In the genomic region with DNA sequence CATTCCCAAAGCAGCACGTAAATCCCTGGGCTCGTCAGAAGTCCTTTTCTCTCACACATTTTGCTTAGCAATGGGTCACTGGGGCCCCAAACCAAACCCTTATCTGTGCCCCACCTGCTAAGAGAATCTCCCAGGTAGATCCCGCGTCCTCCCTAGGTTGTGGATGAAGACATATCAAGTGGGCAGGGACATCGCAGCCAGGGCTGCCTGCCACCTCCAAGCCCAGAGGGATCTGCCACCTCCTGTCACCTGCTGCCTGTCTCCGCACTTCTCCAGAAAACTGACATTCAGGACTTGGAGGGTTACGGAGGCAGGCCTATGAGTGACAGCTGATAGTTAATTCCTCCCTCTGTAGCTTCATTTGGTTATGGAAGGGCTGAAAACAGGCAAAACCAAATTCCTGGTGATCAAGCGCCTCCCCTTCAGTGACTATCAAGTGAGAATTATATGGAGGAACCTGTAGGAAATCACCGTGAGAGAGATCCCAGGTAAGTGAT, we compare ENCODE assay signal across 1 cellular context.
TF ChIP-seq lines count a peak whose summit lies in the region.

No MANE protein-coding gene starts in this region.

TF ChIP-seq in HCT116, 20 proteins besides CTCF, POLR2A, EP300 and RAD21:
- no peak for TF ChIP-seq TCF7L2 (IDR thresholded peaks at IDR 0.05; ENCODE audit: borderline replicate concordance, extremely low read depth, insufficient read depth, insufficient read length)
- TF ChIP-seq, protein P1, sequence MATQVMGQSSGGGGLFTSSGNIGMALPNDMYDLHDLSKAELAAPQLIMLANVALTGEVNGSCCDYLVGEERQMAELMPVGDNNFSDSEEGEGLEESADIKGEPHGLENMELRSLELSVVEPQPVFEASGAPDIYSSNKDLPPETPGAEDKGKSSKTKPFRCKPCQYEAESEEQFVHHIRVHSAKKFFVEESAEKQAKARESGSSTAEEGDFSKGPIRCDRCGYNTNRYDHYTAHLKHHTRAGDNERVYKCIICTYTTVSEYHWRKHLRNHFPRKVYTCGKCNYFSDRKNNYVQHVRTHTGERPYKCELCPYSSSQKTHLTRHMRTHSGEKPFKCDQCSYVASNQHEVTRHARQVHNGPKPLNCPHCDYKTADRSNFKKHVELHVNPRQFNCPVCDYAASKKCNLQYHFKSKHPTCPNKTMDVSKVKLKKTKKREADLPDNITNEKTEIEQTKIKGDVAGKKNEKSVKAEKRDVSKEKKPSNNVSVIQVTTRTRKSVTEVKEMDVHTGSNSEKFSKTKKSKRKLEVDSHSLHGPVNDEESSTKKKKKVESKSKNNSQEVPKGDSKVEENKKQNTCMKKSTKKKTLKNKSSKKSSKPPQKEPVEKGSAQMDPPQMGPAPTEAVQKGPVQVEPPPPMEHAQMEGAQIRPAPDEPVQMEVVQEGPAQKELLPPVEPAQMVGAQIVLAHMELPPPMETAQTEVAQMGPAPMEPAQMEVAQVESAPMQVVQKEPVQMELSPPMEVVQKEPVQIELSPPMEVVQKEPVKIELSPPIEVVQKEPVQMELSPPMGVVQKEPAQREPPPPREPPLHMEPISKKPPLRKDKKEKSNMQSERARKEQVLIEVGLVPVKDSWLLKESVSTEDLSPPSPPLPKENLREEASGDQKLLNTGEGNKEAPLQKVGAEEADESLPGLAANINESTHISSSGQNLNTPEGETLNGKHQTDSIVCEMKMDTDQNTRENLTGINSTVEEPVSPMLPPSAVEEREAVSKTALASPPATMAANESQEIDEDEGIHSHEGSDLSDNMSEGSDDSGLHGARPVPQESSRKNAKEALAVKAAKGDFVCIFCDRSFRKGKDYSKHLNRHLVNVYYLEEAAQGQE (IDR thresholded peaks at IDR 0.05; ENCODE audit: low read depth) = no peak
TF ChIP-seq in HCT116: peak in this region for 0.
